ENCODE assay signal across 18 cellular contexts in genomic region chr7:47194516-47194915, GRCh38.
DNase-seq lines count a peak whose midpoint lies in the region; TF ChIP-seq lines count a peak whose summit lies in the region.
"Had no signal": no experiment of that assay in that cellular context is flagged by ENCODE, and none has a peak within 500 bp of the region (broad histone marks: within the 10 kb centered on the region; RNA-seq: fewer than 3 reads in every experiment).

No MANE protein-coding gene starts in this region.

- peaks cover 4% of the 10 kb centered on the region for H3K4me1 ChIP-seq in suprapubic skin

- no peaks in the 10 kb centered on the region for H3K36me3 ChIP-seq in suprapubic skin

- H3K27ac Mint-ChIP-seq in osteocyte (ENCODE audit: unreplicated experiment), result no peak overlapping the region
- H3K27ac Mint-ChIP-seq: CD8-positive, alpha-beta memory T cell had no signal

- no peaks in the 10 kb centered on the region for H3K9me3 Mint-ChIP-seq in osteocyte (ENCODE audit: unreplicated experiment)
- H3K9me3 Mint-ChIP-seq: IgD-negative memory B cell had no signal

- peaks cover 43% of the 10 kb centered on the region for H3K27me3 Mint-ChIP-seq in osteocyte (ENCODE audit: unreplicated experiment)
- H3K27me3 Mint-ChIP-seq: CD8-positive, alpha-beta memory T cell had no signal

- no peaks in the 10 kb centered on the region for H3K4me1 Mint-ChIP-seq in osteocyte (ENCODE audit: unreplicated experiment)
- H3K4me1 Mint-ChIP-seq: CD8-positive, alpha-beta memory T cell had no signal

- H3K27ac ChIP-seq in VCaP (peak overlapping the region; percentile 48), suprapubic skin (no peak overlapping the region)

- no peak overlapping the region for H3K4me3 ChIP-seq in suprapubic skin

- no peak for TF ChIP-seq EP300 in suprapubic skin (IDR thresholded peaks at IDR 0.05)

- no peaks in the 10 kb centered on the region for H3K27me3 ChIP-seq in suprapubic skin

- 73% methylated on average over 5 of the region's 5 CpGs for WGBS in suprapubic skin

- no peaks in the 10 kb centered on the region for H3K9me3 ChIP-seq in suprapubic skin
- H3K9me3 ChIP-seq: Caco-2 had no signal

- DNase-seq in ELF-1 (ENCODE audit: low read depth, low spot score) (peak; percentile 35), osteocyte (ENCODE audit: extremely low spot score, unreplicated experiment) (peak; percentile 25), NK-92 (lab: John Stamatoyannopoulos, UW; ENCODE audit: unreplicated experiment) (no peak), RPMI8226 (no peak), suprapubic skin (ENCODE audit: low spot score in 2 of 2) (no peak), COLO829 (ENCODE audit: low spot score) (no peak)
- DNase-seq: ACHN; AML-193; Caco-2; CD8-positive, alpha-beta memory T cell; DMS153; DMS79; GF-D8; GOT3; H7; KBM-7 had no signal

- no peak for TF ChIP-seq POLR2A in suprapubic skin (IDR thresholded peaks at IDR 0.05)

- H3K4me3 Mint-ChIP-seq in osteocyte (ENCODE audit: unreplicated experiment), result no peak overlapping the region
- H3K4me3 Mint-ChIP-seq: CD8-positive, alpha-beta memory T cell; IgD-negative memory B cell had no signal

- TF ChIP-seq CTCF in VCaP (conservative IDR thresholded peaks at IDR 0.05) (no peak), osteocyte (IDR thresholded peaks at IDR 0.05) (no peak), suprapubic skin (IDR thresholded peaks at IDR 0.05) (no peak)

- H3K36me3 Mint-ChIP-seq in osteocyte (ENCODE audit: unreplicated experiment), result no peaks in the 10 kb centered on the region
- H3K36me3 Mint-ChIP-seq: CD8-positive, alpha-beta memory T cell; IgD-negative memory B cell had no signal

Comparison
In these comparisons a context has a peak if more than half of its experiments do, and no peak if none do; other contexts are left out.
1. DNase-seq: peak in ELF-1 (single experiment) and osteocyte (single experiment); none in NK-92 (single experiment), RPMI8226 (single experiment), suprapubic skin (0 of 2) and COLO829 (single experiment).